Comparison of ENCODE assay signal across 9 cellular contexts in the genomic region with DNA sequence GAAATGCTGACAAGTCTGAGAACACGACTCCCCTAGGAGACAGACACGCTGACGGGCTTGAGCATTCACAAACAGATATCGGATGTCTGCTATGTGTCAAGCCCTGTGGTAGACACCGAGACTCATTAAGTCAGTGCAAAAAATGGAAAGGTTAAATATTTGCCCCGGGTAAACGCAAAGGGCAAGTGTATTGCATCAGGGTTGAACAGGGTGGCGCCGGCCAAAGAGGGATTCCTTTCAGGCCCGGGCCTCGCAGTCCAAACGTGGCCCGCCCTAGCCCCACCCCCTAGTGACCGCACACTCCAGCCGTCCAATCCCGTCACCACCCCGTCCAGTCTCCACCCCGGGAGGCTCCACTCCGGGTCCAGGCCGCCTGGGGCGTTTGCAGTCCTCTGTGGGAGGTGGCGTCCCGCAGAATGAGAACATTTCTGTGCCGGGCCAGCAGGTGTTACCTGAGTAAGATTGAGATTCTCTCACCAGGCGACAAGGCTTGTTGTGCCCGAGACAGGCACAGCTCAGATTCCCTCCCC. TPM values are rescaled to one million over a fixed set of nuclear protein-coding genes. Genes with fewer than 3 reads are reported as not detected.
A peak's percentile ranks its signal among the peaks of the same experiment; 100 is the strongest.
DNase-seq lines count a peak whose midpoint lies in the region; ATAC-seq and TF ChIP-seq lines count a peak whose summit lies in the region.
"Had no signal": no experiment of that assay in that cellular context is flagged by ENCODE, and none has a peak within 500 bp of the region (broad histone marks: within the 10 kb centered on the region; RNA-seq: fewer than 3 reads in every experiment).

No MANE protein-coding gene starts in this region.

- TF ChIP-seq CTCF in BJ (IDR thresholded peaks at IDR 0.05; ENCODE audit: insufficient read depth, low read depth, low read length), result no peak
- peak; percentile 13 for TF ChIP-seq CTCF in liver (IDR thresholded peaks at IDR 0.05; ENCODE audit: low read depth, low read length, missing input control)

- H3K36me3 ChIP-seq in BJ (ENCODE audit: control insufficient read depth, insufficient read depth, low read length) (no peaks in the 10 kb centered on the region), liver (ENCODE audit: control insufficient read depth in 4 of 4, insufficient read depth in 3 of 4, low read depth in 1 of 4, low read length in 3 of 4) (no peaks in the 10 kb centered on the region)

- 3% methylated on average over 26 of the region's 26 CpGs for WGBS in liver

- no peaks in the 10 kb centered on the region for H3K36me3 Mint-ChIP-seq in dendritic cell treated with granulocyte-macrophage colony-stimulating factor and Interleukin-4, amounts not matched to agents 40 ng/mL and 50 ng/mL, for 4 days (ENCODE audit: low read depth)

- CTCF ChIA-PET in BJ (lab: Yijun Ruan, JAX), result interaction anchor here (0.6 to 1.7 kb wide), 3 partner anchors 11 to 85 kb away, joined by 3 to 4 read pairs (median 3); no protein-coding TSS in a partner anchor

- peak overlapping the region; percentile 87 for H3K4me3 Mint-ChIP-seq in dendritic cell treated with granulocyte-macrophage colony-stimulating factor and Interleukin-4, amounts not matched to agents 40 ng/mL and 50 ng/mL, for 4 days

- peaks cover 6 to 25% (median 19%) of the 10 kb centered on the region in 4 donors for H3K4me1 ChIP-seq in liver (ENCODE audit: control insufficient read depth in 4 of 4, insufficient read depth in 4 of 4, low read length in 3 of 4)

- H3K9me3 ChIP-seq in liver (ENCODE audit: control insufficient read depth in 4 of 4, low read length in 3 of 4), result no peaks in the 10 kb centered on the region

- POLR2A ChIA-PET in BJ (lab: Charles Lee), result no interaction called here

- peaks cover 5% of the 10 kb centered on the region for H3K27me3 ChIP-seq in BJ (ENCODE audit: control insufficient read depth, insufficient read depth, low read length)
- no peaks in the 10 kb centered on the region for H3K27me3 ChIP-seq in liver (ENCODE audit: control insufficient read depth in 4 of 4, insufficient read depth in 4 of 4, low read length in 3 of 4)

- H3K27ac Mint-ChIP-seq in dendritic cell treated with granulocyte-macrophage colony-stimulating factor and Interleukin-4, amounts not matched to agents 40 ng/mL and 50 ng/mL, for 4 days, result peak overlapping the region; percentile 84

- H3K9me3 Mint-ChIP-seq in dendritic cell treated with granulocyte-macrophage colony-stimulating factor and Interleukin-4, amounts not matched to agents 40 ng/mL and 50 ng/mL, for 4 days, result no peaks in the 10 kb centered on the region

- peak overlapping the region; percentile 95 to 98 for H3K9ac ChIP-seq in liver (ENCODE audit: low read depth in 1 of 2, low read length in 2 of 2)

- intact Hi-C loops in dendritic cell treated with granulocyte-macrophage colony-stimulating factor and Interleukin-4, amounts not matched to agents 40 ng/mL and 50 ng/mL, for 4 days (cut with micrococcal nuclease), result no loop called here

- peak in 1 of 2 donors; percentile 10 for TF ChIP-seq RAD21 in liver (IDR thresholded peaks at IDR 0.05)

- H3K4me3 ChIP-seq in BJ (ENCODE audit: low read depth, low read length) (peak overlapping the region; percentile 61), liver (ENCODE audit: low read depth in 1 of 3, low read length in 3 of 3) (peak overlapping the region; percentile 51 to 74 (median 61))

- H3K27me3 Mint-ChIP-seq in dendritic cell treated with granulocyte-macrophage colony-stimulating factor and Interleukin-4, amounts not matched to agents 40 ng/mL and 50 ng/mL, for 4 days, result peaks cover 22% of the 10 kb centered on the region

- H3K4me1 Mint-ChIP-seq in dendritic cell treated with granulocyte-macrophage colony-stimulating factor and Interleukin-4, amounts not matched to agents 40 ng/mL and 50 ng/mL, for 4 days (ENCODE audit: low read depth), result peaks cover 30% of the 10 kb centered on the region

- H3K27ac ChIP-seq in liver (ENCODE audit: low read depth in 1 of 2, low read length in 2 of 2), result peak overlapping the region; percentile 97 to 100

- DNase-seq in BJ (ENCODE audit: low read depth) (peak; percentile 64), GM19240 (ENCODE audit: insufficient read length, low spot score) (peak; percentile 89), NCI-H524 (lab: John Stamatoyannopoulos, UW) (peak; percentile 61 to 86)
- peak; percentile 65 for DNase-seq in activated CD4-positive, alpha-beta T cell treated with anti-CD3 and anti-CD28 coated beads, Interleukin-2, amount 50 U/mL, for 1 hour
- DNase-seq in stimulated activated CD4-positive, alpha-beta T cell treated with anti-CD3 and anti-CD28 coated beads, Interleukin-4, amount 100 ng/mL, for 1 hour, result peak; percentile 69

- ATAC-seq in HG03439 (IDR thresholded peaks at IDR 0.05; ENCODE audit: unreplicated experiment), result peak; percentile 98

TF ChIP-seq in liver, 16 proteins besides CTCF, POLR2A, EP300 and RAD21:
- no peak for TF ChIP-seq EGR1 (IDR thresholded peaks at IDR 0.05; ENCODE audit: low read depth in 2 of 2)
- TF ChIP-seq RXRA (IDR thresholded peaks at IDR 0.05), result peak; percentile 94 to 96
- peak; percentile 89 for TF ChIP-seq TAF1 (conservative IDR thresholded peaks at IDR 0.05)
- TF ChIP-seq NR2F2 (IDR thresholded peaks at IDR 0.05), result peak; percentile 100
- TF ChIP-seq JUND (IDR thresholded peaks at IDR 0.05), result peak; percentile 66 to 78
- peak; percentile 17 for TF ChIP-seq HNF4G (IDR thresholded peaks at IDR 0.05)
- TF ChIP-seq, protein P1, sequence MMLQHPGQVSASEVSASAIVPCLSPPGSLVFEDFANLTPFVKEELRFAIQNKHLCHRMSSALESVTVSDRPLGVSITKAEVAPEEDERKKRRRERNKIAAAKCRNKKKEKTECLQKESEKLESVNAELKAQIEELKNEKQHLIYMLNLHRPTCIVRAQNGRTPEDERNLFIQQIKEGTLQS (IDR thresholded peaks at IDR 0.05), result peak; percentile 93
- peak; percentile 92 for TF ChIP-seq SP1 (IDR thresholded peaks at IDR 0.05)
- TF ChIP-seq HNF4A (conservative IDR thresholded peaks at IDR 0.05), result peak; percentile 83 to 86
- TF ChIP-seq GABPA (IDR thresholded peaks at IDR 0.05 in 1 of 2, conservative IDR thresholded peaks at IDR 0.05 in 1 of 2), result peak in 1 of 2 donors; percentile 30
- TF ChIP-seq FOXA2 (IDR thresholded peaks at IDR 0.05), result no peak
- TF ChIP-seq, protein P2, sequence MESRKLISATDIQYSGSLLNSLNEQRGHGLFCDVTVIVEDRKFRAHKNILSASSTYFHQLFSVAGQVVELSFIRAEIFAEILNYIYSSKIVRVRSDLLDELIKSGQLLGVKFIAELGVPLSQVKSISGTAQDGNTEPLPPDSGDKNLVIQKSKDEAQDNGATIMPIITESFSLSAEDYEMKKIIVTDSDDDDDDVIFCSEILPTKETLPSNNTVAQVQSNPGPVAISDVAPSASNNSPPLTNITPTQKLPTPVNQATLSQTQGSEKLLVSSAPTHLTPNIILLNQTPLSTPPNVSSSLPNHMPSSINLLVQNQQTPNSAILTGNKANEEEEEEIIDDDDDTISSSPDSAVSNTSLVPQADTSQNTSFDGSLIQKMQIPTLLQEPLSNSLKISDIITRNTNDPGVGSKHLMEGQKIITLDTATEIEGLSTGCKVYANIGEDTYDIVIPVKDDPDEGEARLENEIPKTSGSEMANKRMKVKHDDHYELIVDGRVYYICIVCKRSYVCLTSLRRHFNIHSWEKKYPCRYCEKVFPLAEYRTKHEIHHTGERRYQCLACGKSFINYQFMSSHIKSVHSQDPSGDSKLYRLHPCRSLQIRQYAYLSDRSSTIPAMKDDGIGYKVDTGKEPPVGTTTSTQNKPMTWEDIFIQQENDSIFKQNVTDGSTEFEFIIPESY (IDR thresholded peaks at IDR 0.05), result peak; percentile 56
- TF ChIP-seq FOXA1 (IDR thresholded peaks at IDR 0.05), result no peak
- TF ChIP-seq, protein P3, sequence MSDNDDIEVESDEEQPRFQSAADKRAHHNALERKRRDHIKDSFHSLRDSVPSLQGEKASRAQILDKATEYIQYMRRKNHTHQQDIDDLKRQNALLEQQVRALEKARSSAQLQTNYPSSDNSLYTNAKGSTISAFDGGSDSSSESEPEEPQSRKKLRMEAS (IDR thresholded peaks at IDR 0.05), result peak; percentile 79
- TF ChIP-seq YY1 (IDR thresholded peaks at IDR 0.05), result peak; percentile 81
- TF ChIP-seq, protein P4, sequence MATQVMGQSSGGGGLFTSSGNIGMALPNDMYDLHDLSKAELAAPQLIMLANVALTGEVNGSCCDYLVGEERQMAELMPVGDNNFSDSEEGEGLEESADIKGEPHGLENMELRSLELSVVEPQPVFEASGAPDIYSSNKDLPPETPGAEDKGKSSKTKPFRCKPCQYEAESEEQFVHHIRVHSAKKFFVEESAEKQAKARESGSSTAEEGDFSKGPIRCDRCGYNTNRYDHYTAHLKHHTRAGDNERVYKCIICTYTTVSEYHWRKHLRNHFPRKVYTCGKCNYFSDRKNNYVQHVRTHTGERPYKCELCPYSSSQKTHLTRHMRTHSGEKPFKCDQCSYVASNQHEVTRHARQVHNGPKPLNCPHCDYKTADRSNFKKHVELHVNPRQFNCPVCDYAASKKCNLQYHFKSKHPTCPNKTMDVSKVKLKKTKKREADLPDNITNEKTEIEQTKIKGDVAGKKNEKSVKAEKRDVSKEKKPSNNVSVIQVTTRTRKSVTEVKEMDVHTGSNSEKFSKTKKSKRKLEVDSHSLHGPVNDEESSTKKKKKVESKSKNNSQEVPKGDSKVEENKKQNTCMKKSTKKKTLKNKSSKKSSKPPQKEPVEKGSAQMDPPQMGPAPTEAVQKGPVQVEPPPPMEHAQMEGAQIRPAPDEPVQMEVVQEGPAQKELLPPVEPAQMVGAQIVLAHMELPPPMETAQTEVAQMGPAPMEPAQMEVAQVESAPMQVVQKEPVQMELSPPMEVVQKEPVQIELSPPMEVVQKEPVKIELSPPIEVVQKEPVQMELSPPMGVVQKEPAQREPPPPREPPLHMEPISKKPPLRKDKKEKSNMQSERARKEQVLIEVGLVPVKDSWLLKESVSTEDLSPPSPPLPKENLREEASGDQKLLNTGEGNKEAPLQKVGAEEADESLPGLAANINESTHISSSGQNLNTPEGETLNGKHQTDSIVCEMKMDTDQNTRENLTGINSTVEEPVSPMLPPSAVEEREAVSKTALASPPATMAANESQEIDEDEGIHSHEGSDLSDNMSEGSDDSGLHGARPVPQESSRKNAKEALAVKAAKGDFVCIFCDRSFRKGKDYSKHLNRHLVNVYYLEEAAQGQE (IDR thresholded peaks at IDR 0.05), result peak; percentile 85

RNA-seq across cellular contexts. Expression of a gene that starts 16.3 kb away (rescaled TPM):
- 121 and 171 TPM in 2 replicates for polyA plus RNA-seq in BJ (2011; rRNA removed)
- 64.7 and 85.3 TPM in 2 replicates for polyA minus RNA-seq in BJ (2011; rRNA and poly(A)+ RNA removed)
- total RNA-seq in liver, result 10 to 100 TPM; 30.5 to 59.5 TPM
- 10 to 100 TPM; 45.0 to 53.0 TPM for polyA plus RNA-seq in liver

RNA-seq across cellular contexts. Expression of a gene that starts 20.0 kb away (rescaled TPM):
- not detected in 2 replicates for polyA plus RNA-seq in BJ (2011; rRNA removed)
- polyA minus RNA-seq in BJ (2011; rRNA and poly(A)+ RNA removed), result not detected in 2 replicates
- total RNA-seq in liver, result under 1 TPM; 0.08 to 0.14 TPM
- under 1 TPM in 1 of 2 donors, not detected in 1; 0.03 TPM for polyA plus RNA-seq in liver
- total RNA-seq: T-helper 1 cell treated with Interleukin-12 subunit alpha and Interleukin-12 subunit beta and Interleukin-4 antibody, amounts not matched to agents 30 ng/mL and 1 ng/mL, for 36 hours had no signal

RNA-seq across cellular contexts. Expression of a gene that starts 43.6 kb away (rescaled TPM):
- polyA plus RNA-seq in BJ (2011; rRNA removed), result 0.06 TPM in 1 of 2 replicates, not detected in the other
- not detected in 2 replicates for polyA minus RNA-seq in BJ (2011; rRNA and poly(A)+ RNA removed)
- not detected for total RNA-seq in liver
- polyA plus RNA-seq in liver, result not detected
- total RNA-seq: T-helper 1 cell treated with Interleukin-12 subunit alpha and Interleukin-12 subunit beta and Interleukin-4 antibody, amounts not matched to agents 30 ng/mL and 1 ng/mL, for 36 hours had no signal

RNA-seq across cellular contexts. Expression of a gene that starts 58.4 kb away (rescaled TPM):
- polyA plus RNA-seq in BJ (2011; rRNA removed) (not detected in 2 replicates), liver (not detected)
- not detected in 2 replicates for polyA minus RNA-seq in BJ (2011; rRNA and poly(A)+ RNA removed)
- total RNA-seq in liver, result under 1 TPM; under 0.01 to 0.33 TPM
- total RNA-seq: T-helper 1 cell treated with Interleukin-12 subunit alpha and Interleukin-12 subunit beta and Interleukin-4 antibody, amounts not matched to agents 30 ng/mL and 1 ng/mL, for 36 hours had no signal

Comparison
In these comparisons a context has a peak if more than half of its experiments do, and no peak if none do; other contexts are left out.
1. Peak in every context shown above with its lines: DNase-seq, ATAC-seq, H3K4me3 ChIP-seq and H3K27ac ChIP-seq.